Comparison of ENCODE assay signal across 1 cellular context in the genomic region with DNA sequence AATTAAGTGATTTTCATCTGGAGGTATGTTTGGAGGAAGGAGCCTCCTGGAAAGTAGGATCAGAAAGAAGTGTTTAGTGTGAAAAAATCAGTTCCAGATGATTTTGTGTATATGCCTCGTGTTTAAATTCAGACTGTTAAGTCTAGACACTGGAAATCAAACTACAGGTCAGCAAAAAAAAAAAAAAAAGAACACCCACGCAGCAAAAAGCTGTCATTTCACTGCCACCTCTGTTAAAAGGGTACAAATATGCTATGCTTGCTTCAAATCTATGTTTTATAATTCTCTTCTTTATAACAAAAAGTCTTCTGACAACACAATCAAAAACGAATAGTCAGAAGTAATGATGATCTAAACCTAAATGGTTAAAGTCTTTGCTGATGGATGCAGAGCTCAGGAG.
TF ChIP-seq lines count a peak whose summit lies in the region.

No MANE protein-coding gene starts in this region.

TF ChIP-seq in K562, 482 proteins besides CTCF, POLR2A, EP300 and RAD21 (continued from another document):
- TF ChIP-seq EGR1 (conservative IDR thresholded peaks at IDR 0.05) (peak; percentile 60), DNMT1 (IDR thresholded peaks at IDR 0.05) (no peak)
TF ChIP-seq in K562: peak in this region for 3.
